In the genomic region with DNA sequence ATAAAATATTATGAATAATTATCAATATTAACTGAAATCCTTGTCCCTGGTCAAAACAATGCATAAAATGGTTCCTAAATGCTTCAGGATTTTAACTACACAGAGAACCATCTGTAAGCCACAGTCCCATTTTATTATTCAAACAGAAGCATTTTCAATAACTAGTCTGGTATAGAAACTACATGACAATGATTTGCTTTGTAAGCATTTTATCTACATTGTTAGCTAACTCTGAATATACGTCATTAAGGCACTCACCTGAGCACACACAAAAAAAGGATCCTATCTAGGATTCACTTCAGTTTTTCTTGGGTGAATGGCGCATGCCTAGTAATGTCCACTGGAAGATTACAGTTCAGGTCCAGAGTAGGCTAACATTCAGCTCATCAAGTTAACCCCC, we compare ENCODE assay signal across 34 cellular contexts. TPM values are rescaled to one million over a fixed set of nuclear protein-coding genes. Genes with fewer than 3 reads are reported as not detected.
"Had no signal": no experiment of that assay in that cellular context is flagged by ENCODE, and none has a peak within 500 bp of the region (broad histone marks: within the 10 kb centered on the region; RNA-seq: fewer than 3 reads in every experiment).

No MANE protein-coding gene starts in this region.

- H3K4me3 Mint-ChIP-seq: activated B cell treated with CpG ODN at 0.5 μM for 24 hours; activated CD8-positive, alpha-beta T cell treated with anti-CD3 and anti-CD28 coated beads for 36 hours; activated naive CD8-positive, alpha-beta T cell treated with anti-CD3 and anti-CD28 coated beads for 36 hours; activated T-cell treated with anti-CD3 and anti-CD28 coated beads, Interleukin-2, amount 50 U/mL, for 72 hours; activated T-helper 17 cell treated with anti-CD3 and anti-CD28 coated beads, Interleukin-2, amount 50 U/mL, for 72 hours had no signal

- H3K36me3 Mint-ChIP-seq: activated naive CD8-positive, alpha-beta T cell treated with anti-CD3 and anti-CD28 coated beads for 36 hours had no signal

- H3K4me1 Mint-ChIP-seq: activated naive CD8-positive, alpha-beta T cell treated with anti-CD3 and anti-CD28 coated beads for 36 hours; activated T-helper 17 cell treated with anti-CD3 and anti-CD28 coated beads, Interleukin-2, amount 50 U/mL, for 72 hours had no signal

- DNase-seq: activated B cell treated with CpG ODN at 0.5 μM for 24 hours; activated CD4-positive, alpha-beta T cell treated with anti-CD3 and anti-CD28 coated beads for 1 hour; activated CD4-positive, alpha-beta T cell treated with anti-CD3 and anti-CD28 coated beads for 48 hours; activated CD8-positive, alpha-beta T cell treated with anti-CD3 and anti-CD28 coated beads for 36 hours; activated effector memory CD4-positive, alpha-beta T cell treated with anti-CD3 and anti-CD28 coated beads, Interleukin-2, amount 50 U/mL, for 16 hours; activated naive CD4-positive, alpha-beta T cell; activated naive CD4-positive, alpha-beta T cell treated with anti-CD3 and anti-CD28 coated beads, Interleukin-2, amount 50 U/mL, for 16 hours; activated naive CD8-positive, alpha-beta T cell treated with anti-CD3 and anti-CD28 coated beads for 36 hours; activated T-cell treated with anti-CD3 and anti-CD28 coated beads, Interleukin-2, amount 50 U/mL, for 1 hour; activated T-cell treated with anti-CD3 and anti-CD28 coated beads, Interleukin-2, amount 50 U/mL, for 72 hours; amygdala; Karpas-422; NCI-H1048; NCI-H1105 treated with DMSO at 0.1 percent for 48 hours; NCI-H1436 treated with DMSO at 0.1 percent for 48 hours; NCI-H1694 treated with DMSO at 0.1 percent for 48 hours; NCI-H2029; NCI-H2171 treated with DMSO at 0.1 percent for 48 hours; NCI-H2227 treated with DMSO at 0.1 percent for 48 hours; NCI-H446; NCI-H510A treated with DMSO at 0.1 percent for 48 hours; NCI-H748 treated with DMSO at 0.1 percent for 48 hours; OCI-M1; Right ventricle myocardium superior; SW 1271; T-helper 1 cell; T-helper 2 cell; T-helper 9 cell had no signal

- H3K4me3 ChIP-seq: ascending aorta, breast epithelium had no signal

- H3K27ac Mint-ChIP-seq: activated B cell treated with CpG ODN at 0.5 μM for 24 hours; activated CD8-positive, alpha-beta T cell treated with anti-CD3 and anti-CD28 coated beads for 36 hours; activated naive CD8-positive, alpha-beta T cell treated with anti-CD3 and anti-CD28 coated beads for 36 hours; activated T-cell treated with anti-CD3 and anti-CD28 coated beads, Interleukin-2, amount 50 U/mL, for 72 hours; activated T-helper 17 cell treated with anti-CD3 and anti-CD28 coated beads, Interleukin-2, amount 50 U/mL, for 72 hours had no signal

- H3K9me3 ChIP-seq: ascending aorta, breast epithelium had no signal

- H3K36me3 ChIP-seq: ascending aorta, breast epithelium had no signal

- H3K9me3 Mint-ChIP-seq: activated B cell treated with CpG ODN at 0.5 μM for 24 hours; activated CD8-positive, alpha-beta T cell treated with anti-CD3 and anti-CD28 coated beads for 36 hours; activated naive CD8-positive, alpha-beta T cell treated with anti-CD3 and anti-CD28 coated beads for 36 hours; activated T-cell treated with anti-CD3 and anti-CD28 coated beads, Interleukin-2, amount 50 U/mL, for 72 hours; activated T-helper 17 cell treated with anti-CD3 and anti-CD28 coated beads, Interleukin-2, amount 50 U/mL, for 72 hours had no signal

- ATAC-seq: activated CD8-positive, alpha-beta T cell treated with anti-CD3 and anti-CD28 coated beads for 36 hours; activated T-cell treated with anti-CD3 and anti-CD28 coated beads, Interleukin-2, amount 50 U/mL, for 72 hours; activated T-helper 17 cell treated with anti-CD3 and anti-CD28 coated beads, Interleukin-2, amount 50 U/mL, for 72 hours had no signal

- H3K4me1 ChIP-seq: ascending aorta, breast epithelium had no signal

- H3K27me3 ChIP-seq: ascending aorta, breast epithelium had no signal

- H3K27ac ChIP-seq: ascending aorta, breast epithelium, VCaP had no signal

RNA-seq across cellular contexts. Expression of a gene that starts 22.8 kb away (rescaled TPM):
- total RNA-seq: activated CD8-positive, alpha-beta memory T cell treated with anti-CD3 and anti-CD28 coated beads for 36 hours; MCF 10A had no signal
